9 cellular contexts compared by ENCODE assay signal in genomic region chr6:75611702-75612375, GRCh38. TPM values are rescaled to one million over a fixed set of nuclear protein-coding genes. Genes with fewer than 3 reads are reported as not detected.
DNase-seq lines count a peak whose midpoint lies in the region; ATAC-seq lines count a peak whose summit lies in the region.
"Had no signal": no experiment of that assay in that cellular context is flagged by ENCODE, and none has a peak within 500 bp of the region (broad histone marks: within the 10 kb centered on the region; RNA-seq: fewer than 3 reads in every experiment).

No MANE protein-coding gene starts in this region.

- peak; percentile 59 for ATAC-seq in GM18870 (IDR thresholded peaks at IDR 0.05; ENCODE audit: unreplicated experiment)
- peak; percentile 48 for ATAC-seq in HG03378 (IDR thresholded peaks at IDR 0.05; ENCODE audit: unreplicated experiment)
- ATAC-seq in sciatic nerve = no peak

- no peaks in the 10 kb centered on the region for H3K27me3 Mint-ChIP-seq in activated naive CD4-positive, alpha-beta T cell treated with anti-CD3 and anti-CD28 coated beads, Interleukin-2, amount 50 U/mL, for 24 hours

- no peaks in the 10 kb centered on the region for H3K9me3 Mint-ChIP-seq in activated naive CD4-positive, alpha-beta T cell treated with anti-CD3 and anti-CD28 coated beads, Interleukin-2, amount 50 U/mL, for 24 hours

- H3K36me3 Mint-ChIP-seq in activated naive CD4-positive, alpha-beta T cell treated with anti-CD3 and anti-CD28 coated beads, Interleukin-2, amount 50 U/mL, for 24 hours = peaks cover 4% of the 10 kb centered on the region

- peaks cover 92% of the 10 kb centered on the region for H3K4me1 Mint-ChIP-seq in activated naive CD4-positive, alpha-beta T cell treated with anti-CD3 and anti-CD28 coated beads, Interleukin-2, amount 50 U/mL, for 24 hours

- DNase-seq in stimulated activated CD4-positive, alpha-beta T cell treated with anti-CD3 and anti-CD28 coated beads, Interleukin-4, amount 100 ng/mL, for 1 hour = peak; percentile 15
- DNase-seq in sciatic nerve (ENCODE audit: low spot score) (no peak), 8988T (no peak), DMS79 (lab: John Stamatoyannopoulos, UW) (no peak), Ammon's horn (ENCODE audit: low spot score) (no peak)
- DNase-seq: lower lobe of right lung had no signal

- peak overlapping the region; percentile 59 for H3K27ac Mint-ChIP-seq in activated naive CD4-positive, alpha-beta T cell treated with anti-CD3 and anti-CD28 coated beads, Interleukin-2, amount 50 U/mL, for 24 hours

- H3K4me3 Mint-ChIP-seq in activated naive CD4-positive, alpha-beta T cell treated with anti-CD3 and anti-CD28 coated beads, Interleukin-2, amount 50 U/mL, for 24 hours = peak overlapping the region; percentile 57

- intact Hi-C loops in sciatic nerve (cut with DNase I) = no loop called here

RNA-seq across cellular contexts. Expression of gene SENP6, which starts 10.2 kb away (rescaled TPM):
- 163 TPM for total RNA-seq in sciatic nerve
